18 cellular contexts compared by ENCODE assay signal in the genomic region with DNA sequence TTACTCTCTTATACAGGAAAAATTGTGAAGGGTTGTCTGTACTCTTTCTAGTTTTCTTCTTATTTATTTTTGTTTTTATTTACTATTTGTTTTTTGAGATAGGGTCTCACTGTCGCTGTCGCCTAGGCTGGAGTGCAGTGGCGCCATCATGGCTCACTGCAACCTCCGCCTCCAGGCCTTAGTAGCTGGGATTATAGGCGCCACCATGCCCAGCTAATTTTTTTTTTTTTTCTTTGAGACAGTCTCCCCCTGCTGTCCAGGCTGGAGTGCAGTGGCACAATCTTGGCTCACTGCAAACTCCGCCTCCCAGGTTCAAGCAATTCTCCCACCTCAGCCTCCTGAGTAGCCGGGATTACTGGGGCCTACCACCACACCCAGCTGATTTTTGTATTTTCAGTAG. TPM values are rescaled to one million over a fixed set of nuclear protein-coding genes. Genes with fewer than 3 reads are reported as not detected.
DNase-seq lines count a peak whose midpoint lies in the region; ATAC-seq and TF ChIP-seq lines count a peak whose summit lies in the region.
"Had no signal": no experiment of that assay in that cellular context is flagged by ENCODE, and none has a peak within 500 bp of the region (broad histone marks: within the 10 kb centered on the region; RNA-seq: fewer than 3 reads in every experiment).

No MANE protein-coding gene starts in this region.

- H3K4me1 Mint-ChIP-seq in CD14-positive monocyte: peaks cover 8% of the 10 kb centered on the region

- H3K27ac Mint-ChIP-seq in CD14-positive monocyte: peak overlapping the region in 2 of 7 donors; percentile 17 to 26

- no peaks in the 10 kb centered on the region for H3K27me3 ChIP-seq in RWPE2 (ENCODE audit: insufficient read depth, poor library complexity, severe bottlenecking)
- H3K27me3 ChIP-seq: uterus had no signal

- H3K27ac ChIP-seq in RWPE2 (ENCODE audit: poor library complexity, severe bottlenecking): no peak overlapping the region
- H3K27ac ChIP-seq: psoas muscle, uterus had no signal

- TF ChIP-seq CTCF in CD14-positive monocyte (IDR thresholded peaks at IDR 0.05) (peak; percentile 30), HFF-Myc (IDR thresholded peaks at IDR 0.05; ENCODE audit: low read depth, low read length, missing control alignments) (peak; percentile 27), RWPE2 (IDR thresholded peaks at IDR 0.05; ENCODE audit: poor library complexity, severe bottlenecking) (peak; percentile 6), fibroblast of villous mesenchyme (IDR thresholded peaks at IDR 0.05; ENCODE audit: insufficient read depth, low read depth, low read length) (peak; percentile 15)

- H3K36me3 Mint-ChIP-seq in CD14-positive monocyte: peaks cover 14 to 24% of the 10 kb centered on the region in 2 donors

- H3K4me3 ChIP-seq in HFF-Myc (replicated peaks; ENCODE audit: low read depth, low read length) (no peak overlapping the region), RWPE2 (ENCODE audit: severe bottlenecking) (no peak overlapping the region), fibroblast of villous mesenchyme (ENCODE audit: low read depth, low read length) (no peak overlapping the region)
- H3K4me3 ChIP-seq: psoas muscle, uterus had no signal

- no peak for ATAC-seq in RWPE2 (ENCODE audit: low read depth)
- no peak for ATAC-seq in HG03432 (IDR thresholded peaks at IDR 0.05; ENCODE audit: unreplicated experiment)

- peaks cover 0 to 1% (median 0%) of the 10 kb centered on the region in 3 donors for H3K27me3 Mint-ChIP-seq in CD14-positive monocyte (ENCODE audit: low read depth in 3 of 3)

- H3K4me1 ChIP-seq in RWPE2 (ENCODE audit: insufficient read depth, poor library complexity, severe bottlenecking): no peaks in the 10 kb centered on the region

- DNase-seq in CD14-positive monocyte (ENCODE audit: low spot score) (no peak), HFF-Myc (ENCODE audit: extremely low read depth, low read depth) (no peak), RWPE2 (ENCODE audit: low spot score) (no peak), fibroblast of villous mesenchyme (ENCODE audit: low read depth) (no peak), AG08396 (ENCODE audit: low spot score) (no peak), NCI-H510A treated with DMSO at 0.1 percent for 48 hours (lab: John Stamatoyannopoulos, UW) (no peak)
- no peak for DNase-seq in stimulated activated CD4-positive, alpha-beta T cell treated with anti-CD3 and anti-CD28 coated beads, Interleukin-4, amount 100 ng/mL, for 4 hours
- DNase-seq: activated naive CD4-positive, alpha-beta T cell treated with Interleukin-2 at 50 U/mL for 16 hours; activated T-cell treated with anti-CD3 and anti-CD28 coated beads for 4 hours; AML-193; aorta; foreskin melanocyte; NCI-H2227 treated with DMSO at 0.1 percent for 48 hours; psoas muscle; RPMI8226; stimulated activated CD8-positive, alpha-beta memory T cell treated with anti-CD3 and anti-CD28 coated beads, Interleukin-4, amount 100 ng/mL, for 48 hours; uterus had no signal

- H3K9me3 Mint-ChIP-seq in CD14-positive monocyte: peaks cover 0 to 3% (median 0%) of the 10 kb centered on the region in 7 donors

- no peaks in the 10 kb centered on the region; the same call in 1 of the 2 replicates for H3K36me3 ChIP-seq in RWPE2 (ENCODE audit: low read depth)
- H3K36me3 ChIP-seq: uterus had no signal

- H3K9me3 ChIP-seq in RWPE2 (ENCODE audit: severe bottlenecking): no peaks in the 10 kb centered on the region
- H3K9me3 ChIP-seq: psoas muscle, uterus had no signal

- no peak overlapping the region for H3K4me3 Mint-ChIP-seq in CD14-positive monocyte

- intact Hi-C loops in CD14-positive monocyte (cut with micrococcal nuclease): no loop called here

RNA-seq across cellular contexts. Expression of gene CUL5, which starts 18.4 kb away (rescaled TPM):
- polyA plus RNA-seq in CD14-positive monocyte: 10 to 100 TPM; 24.7 to 36.7 TPM
- 39.9 and 61.3 TPM in 2 replicates for total RNA-seq in fibroblast of villous mesenchyme
